11 cellular contexts compared by ENCODE assay signal in the genomic region with DNA sequence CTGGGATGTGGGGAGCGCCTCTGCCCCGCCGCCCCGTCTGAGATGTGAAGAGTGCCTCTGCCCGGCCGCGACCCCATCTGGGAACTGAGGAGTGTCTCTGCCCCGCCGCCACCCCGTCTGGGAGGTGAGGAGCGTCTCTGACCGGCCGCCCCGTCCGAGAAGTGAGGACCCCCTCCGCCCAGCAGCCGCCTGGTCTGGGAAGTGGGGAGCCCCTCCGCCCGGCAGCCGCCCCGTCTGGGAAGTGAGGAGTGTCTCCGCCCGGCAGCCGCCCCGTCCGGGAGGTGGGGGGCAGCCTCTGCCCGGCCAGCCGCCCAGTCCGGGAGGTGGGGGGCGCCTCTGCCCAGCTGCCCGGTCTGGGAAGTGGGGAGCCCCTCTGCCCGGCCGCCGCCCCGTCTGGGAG. TPM values are rescaled to one million over a fixed set of nuclear protein-coding genes. Genes with fewer than 3 reads are reported as not detected.
"Had no signal": no experiment of that assay in that cellular context is flagged by ENCODE, and none has a peak within 500 bp of the region (broad histone marks: within the 10 kb centered on the region; RNA-seq: fewer than 3 reads in every experiment).

No MANE protein-coding gene starts in this region.

RNA-seq across cellular contexts. Expression of gene GPX6, which starts 13.5 kb away (rescaled TPM):
- total RNA-seq: OCI-LY7, PC-3, PC-9, Peyer's patch, Right ventricle myocardium inferior, Right ventricle myocardium superior, RPMI7951, SJCRH30, SJSA1, SK-MEL-5 had no signal
- polyA plus RNA-seq: SK-N-SH had no signal

RNA-seq across cellular contexts. Expression of gene GPX5, which starts 23.5 kb away (rescaled TPM):
- total RNA-seq: PC-3, PC-9, Peyer's patch, Right ventricle myocardium inferior, Right ventricle myocardium superior, RPMI7951, SJCRH30, SJSA1, SK-MEL-5 had no signal
- polyA plus RNA-seq: SK-N-SH had no signal

RNA-seq across cellular contexts. Expression of gene ZSCAN23, which starts 58.8 kb away (rescaled TPM):
- total RNA-seq: OCI-LY7 had no signal
